Comparison of ENCODE assay signal across 8 cellular contexts in the genomic region with DNA sequence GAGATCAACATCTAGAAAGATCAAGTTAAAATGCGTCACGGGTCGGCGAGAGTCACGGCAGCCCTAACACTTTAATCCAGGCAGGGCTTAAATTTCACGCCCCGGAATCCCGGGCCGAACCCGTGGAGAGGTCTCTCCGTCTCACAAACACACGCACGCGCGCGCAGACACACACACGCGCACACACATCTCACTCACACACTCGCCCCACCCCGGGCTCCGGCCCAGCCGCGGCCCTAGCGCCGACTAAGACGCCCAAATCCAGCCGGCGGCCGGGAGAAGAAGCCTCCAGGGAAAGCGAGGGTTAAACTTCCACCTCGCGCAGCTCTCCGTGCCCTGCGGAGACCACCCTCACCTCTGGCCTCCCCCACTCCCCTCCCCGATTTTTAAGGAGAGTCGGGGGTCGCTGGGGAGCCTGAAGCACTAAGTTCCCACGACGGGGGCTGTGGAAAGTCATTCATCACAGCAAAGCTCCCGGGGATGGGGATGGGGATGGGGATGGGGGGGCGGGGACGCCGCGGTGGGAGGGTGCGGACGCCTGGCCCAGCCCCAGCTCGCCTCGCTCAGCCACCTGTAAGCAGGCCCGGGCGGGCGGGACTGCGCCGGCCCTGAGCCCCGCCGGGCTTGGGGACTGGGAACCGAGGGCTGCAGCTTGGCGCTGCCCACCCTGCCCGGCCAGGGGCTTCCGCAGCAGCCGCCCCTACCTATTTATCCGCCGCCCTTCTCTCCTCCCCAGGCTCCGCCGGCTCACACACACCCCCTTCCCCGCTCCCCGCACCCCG. TPM values are rescaled to one million over a fixed set of nuclear protein-coding genes. Genes with fewer than 3 reads are reported as not detected.
DNase-seq lines count a peak whose midpoint lies in the region; ATAC-seq, FAIRE-seq and TF ChIP-seq lines count a peak whose summit lies in the region.

No MANE protein-coding gene starts in this region.

- no peaks in the 10 kb centered on the region for H3K9me3 Mint-ChIP-seq in natural killer cell

- peaks cover 0 to 12% of the 10 kb centered on the region in 2 donors for H3K4me1 Mint-ChIP-seq in natural killer cell

- H3K36me3 ChIP-seq in H7 (replicated peaks; ENCODE audit: control insufficient read depth, insufficient read depth, low read length) (no peaks in the 10 kb centered on the region), aorta (ENCODE audit: control insufficient read depth in 1 of 2, insufficient read depth in 2 of 2, low read length in 1 of 2) (no peaks in the 10 kb centered on the region)

- no peak for TF ChIP-seq POLR2A in A549 (IDR thresholded peaks at IDR 0.05; ENCODE audit: low read length)

- CTCF ChIA-PET in A549 (lab: Yijun Ruan, JAX), result interaction anchor here (1.1 to 4.3 kb wide), 4 partner anchors 17 to 186 kb away, joined by 3 to 35 read pairs (median 15); no protein-coding TSS in a partner anchor

- POLR2A ChIA-PET in A549 (lab: Yijun Ruan, JAX), result interaction anchor here (1.1 to 2.8 kb wide), 5 partner anchors 15 to 185 kb away, joined by 3 to 16 read pairs (median 5); no protein-coding TSS in a partner anchor

- H3K4me3 ChIP-seq in A549 (peak overlapping the region; percentile 74), H7 (ENCODE audit: insufficient read depth, low read depth, low read length) (peak overlapping the region; percentile 83), fibroblast of pulmonary artery (replicated peaks; ENCODE audit: low read depth, low read length) (peak overlapping the region; percentile 67), aorta (ENCODE audit: low read length in 2 of 2) (peak overlapping the region; percentile 89 to 95)

- TF ChIP-seq RAD21 in A549 (conservative IDR thresholded peaks at IDR 0.05 in 1 of 2, IDR thresholded peaks at IDR 0.05 in 1 of 2), result no peak

- peak; percentile 15 to 58; a peak in 4 of 6 replicates for ATAC-seq in A549
- ATAC-seq in natural killer cell, result peak in 1 of 3 donors; percentile 34
- no peak for ATAC-seq in aorta (ENCODE audit: low FRiP score)

- H3K27ac Mint-ChIP-seq in natural killer cell, result no peak overlapping the region

- H3K27ac ChIP-seq in A549, result peak overlapping the region; percentile 89 to 94
- H3K27ac ChIP-seq in aorta (ENCODE audit: low read depth in 1 of 2, low read length in 2 of 2), result peak overlapping the region; percentile 78 to 93

- H3K9me3 ChIP-seq in A549 (no peaks in the 10 kb centered on the region), aorta (ENCODE audit: control insufficient read depth, low read length) (no peaks in the 10 kb centered on the region)

- H3K4me2 ChIP-seq in A549, result peak overlapping the region; percentile 99

- TF ChIP-seq EP300 in A549 (IDR thresholded peaks at IDR 0.05), result no peak

- H3K4me3 Mint-ChIP-seq in natural killer cell, result peak overlapping the region; percentile 79

- WGBS in A549 (ENCODE audit: missing lambda C conversion rate), result 2% methylated on average over 31 of the region's 67 CpGs
- WGBS in aorta, 2 donors, result 1% methylated on average over 48 to 67 of the region's 67 CpGs

- no peak for TF ChIP-seq CTCF in A549 (IDR thresholded peaks at IDR 0.05)
- no peak for TF ChIP-seq CTCF in fibroblast of pulmonary artery (IDR thresholded peaks at IDR 0.05; ENCODE audit: low read length, missing control alignments)
- TF ChIP-seq CTCF in natural killer cell (IDR thresholded peaks at IDR 0.05), result no peak

- DNase-seq in A549 (ENCODE audit: low read depth in 1 of 2, low spot score in 1 of 2) (peak; percentile 51 to 70), H7 (peak; percentile 92), fibroblast of pulmonary artery (ENCODE audit: low read depth) (peak; percentile 70), natural killer cell (peak; percentile 25), aorta (peak; percentile 85 to 91), NCI-H510A (lab: John Stamatoyannopoulos, UW) (no peak), OCI-M1 (lab: John Stamatoyannopoulos, UW) (no peak)
- peak; percentile 60 for DNase-seq in activated CD8-positive, alpha-beta memory T cell treated with anti-CD3 and anti-CD28 coated beads, Interleukin-2, amount 50 U/mL, for 48 hours

- FAIRE-seq in A549 (lab: Jason Lieb, UNC), result no peak

- peaks cover 6 to 22% of the 10 kb centered on the region in 2 donors for H3K27me3 Mint-ChIP-seq in natural killer cell (ENCODE audit: low read depth in 2 of 2)

- H3K27me3 ChIP-seq in H7 (ENCODE audit: control insufficient read depth, insufficient read depth, low read length), result peaks cover 36% of the 10 kb centered on the region
- H3K27me3 ChIP-seq in aorta (ENCODE audit: control insufficient read depth in 1 of 2, insufficient read depth in 2 of 2, low read length in 1 of 2), result no peaks in the 10 kb centered on the region

- H3K36me3 Mint-ChIP-seq in natural killer cell, result no peaks in the 10 kb centered on the region

- intact Hi-C loops in natural killer cell (cut with micrococcal nuclease) (no loop called here), aorta (cut with DNase I) (loop anchor here in 1 of 2 donors (2.0 kb wide), 1 partner anchor 85 kb away; no protein-coding TSS in a partner anchor)

- H3K4me1 ChIP-seq in A549 (peaks cover 39% of the 10 kb centered on the region), aorta (ENCODE audit: control insufficient read depth in 1 of 2, insufficient read depth in 2 of 2, low read length in 2 of 2) (peaks cover 0 to 3% of the 10 kb centered on the region in 2 donors)

TF ChIP-seq in A549, 52 proteins besides CTCF, POLR2A, EP300 and RAD21:
- TF ChIP-seq RFX5 (IDR thresholded peaks at IDR 0.05) (no peak), RNF2 (IDR thresholded peaks at IDR 0.05; ENCODE audit: borderline replicate concordance, low read depth) (peak; percentile 58; the same call in 1 of the 2 replicates)

RNA-seq across cellular contexts. Expression of a gene that starts 1.6 kb away (rescaled TPM):
- 11.3 and 12.8 TPM in 2 replicates for polyA plus RNA-seq in A549 (2011; rRNA removed)
- 7.4 and 8.4 TPM in 2 replicates for polyA plus RNA-seq in A549 (2012; cell fraction: cytosol; rRNA removed)
- polyA plus RNA-seq in A549 (2012; cell fraction: nucleus; rRNA removed), result 8.7 and 12.6 TPM in 2 replicates
- polyA plus RNA-seq in A549 (2017; fragmentation: RNase III; extraction: RNeasy Plus Mini Kit Qiagen cat#74134 plus additional on column Dnase treatment), result 14.2 to 16.3 TPM (median 14.9 TPM) in 3 replicates
- polyA minus RNA-seq in A549 (2011; rRNA and poly(A)+ RNA removed), result 34.7 and 41.5 TPM in 2 replicates
- total RNA-seq in H7 (2014; rRNA removed; shearing (Covaris generic)), result 149 and 202 TPM in 2 replicates
- 1 to 10 TPM in 2 of 3 donors, under 1 TPM in 1; 0.86 to 2.0 (median 1.5) TPM for total RNA-seq in natural killer cell
- total RNA-seq in aorta, result 100 to 1,000 TPM; 114 to 174 TPM
- polyA plus RNA-seq in aorta, result 10 to 100 TPM; 28.9 to 61.1 TPM

Comparison
In these comparisons a context has a peak if more than half of its experiments do, and no peak if none do; other contexts are left out.
1. DNase-seq: peak in A549 (2 of 2), H7 (single experiment), activated CD8-positive, alpha-beta memory T cell treated with anti-CD3 and anti-CD28 coated beads, Interleukin-2, amount 50 U/mL, for 48 hours (single experiment), fibroblast of pulmonary artery (single experiment), natural killer cell (single experiment) and aorta (2 of 2); none in NCI-H510A (single experiment) and OCI-M1 (single experiment).
2. RNA of a gene that starts 1.6 kb away (total RNA-seq): 114 to 174 TPM in aorta and 149 to 202 TPM in H7; 0.86 to 2.0 TPM in natural killer cell; every median in the first group is over 10 times any median in the second.
3. Peak in every context shown above with its lines, with median percentiles within 50 percentile points of each other: H3K4me3 ChIP-seq.